In the genomic region with DNA sequence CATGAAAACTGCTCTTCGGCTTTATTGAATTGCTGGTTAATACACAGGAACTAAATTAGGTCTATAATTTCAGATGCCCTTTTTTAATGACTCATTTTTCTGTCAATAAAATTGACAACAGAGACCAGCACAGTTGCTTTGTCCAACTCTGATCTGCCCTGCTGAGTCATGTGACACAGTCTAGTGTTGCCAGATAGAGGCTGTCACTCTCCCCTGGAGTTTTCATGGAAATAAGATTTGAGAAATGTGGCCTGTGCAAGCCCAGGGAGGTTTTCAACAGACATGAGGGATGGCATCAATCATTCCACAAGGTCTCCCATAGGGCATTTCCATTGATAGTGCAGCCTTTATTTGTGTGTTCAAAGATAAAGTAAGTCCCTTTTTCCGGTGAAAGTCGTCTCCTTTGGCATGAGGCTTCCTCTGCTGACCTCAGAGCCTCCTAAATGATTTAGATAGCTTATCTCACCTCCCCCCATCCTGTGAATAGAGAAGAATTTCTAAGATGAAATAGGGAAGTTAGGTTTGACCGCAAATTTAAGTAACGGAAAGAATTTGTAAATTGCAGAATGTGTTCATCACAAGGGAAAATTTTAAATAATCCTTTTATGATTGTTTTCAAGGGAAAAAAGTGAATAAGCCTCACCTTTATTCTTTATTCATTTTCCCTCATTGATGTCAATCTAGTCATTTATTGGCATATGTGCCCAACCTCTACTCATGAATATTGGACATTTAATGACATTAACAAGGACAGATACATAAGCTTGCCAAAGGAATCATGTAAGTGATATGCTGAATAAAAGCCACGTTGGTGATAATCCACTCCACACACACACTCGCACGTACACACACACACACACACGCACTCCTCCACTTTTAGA, we compare ENCODE assay signal across 11 cellular contexts.
DNase-seq lines count a peak whose midpoint lies in the region; ATAC-seq, FAIRE-seq and TF ChIP-seq lines count a peak whose summit lies in the region.
"Had no signal": no experiment of that assay in that cellular context is flagged by ENCODE, and none has a peak within 500 bp of the region (broad histone marks: within the 10 kb centered on the region; RNA-seq: fewer than 3 reads in every experiment).

No MANE protein-coding gene starts in this region.

- ATAC-seq in GM21529 (IDR thresholded peaks at IDR 0.05; ENCODE audit: unreplicated experiment), result no peak

- H4K20me1 ChIP-seq in smooth muscle cell (ENCODE audit: low read depth), result no peaks in the 10 kb centered on the region

- H3K9me3 ChIP-seq in smooth muscle cell (replicated peaks; ENCODE audit: low read depth), result no peaks in the 10 kb centered on the region

- peak; percentile 2 for DNase-seq in DMS53 (lab: John Stamatoyannopoulos, UW)
- no peak for DNase-seq in DMS53 treated with DMSO at 0.1 percent for 48 hours (lab: John Stamatoyannopoulos, UW; ENCODE audit: unreplicated experiment)
- peak; percentile 97 for DNase-seq in NB4 (ENCODE audit: low read depth)
- no peak for DNase-seq in bronchial epithelial cell (ENCODE audit: low read depth)
- DNase-seq in smooth muscle cell (lab: John Stamatoyannopoulos, UW; ENCODE audit: unreplicated experiment), result no peak
- no peak for DNase-seq in brain microvascular endothelial cell
- DNase-seq in H54 (ENCODE audit: insufficient read length, low spot score), result no peak
- DNase-seq: central memory CD4-positive, alpha-beta T cell; NK-92 treated with Interleukin-12 subunit alpha and Interleukin-12 subunit beta, amount 100 ng/mL, for 24 hours had no signal

- no peak overlapping the region for H3K9ac ChIP-seq in smooth muscle cell (ENCODE audit: low read depth)

- peak overlapping the region; percentile 28 for H3K4me2 ChIP-seq in smooth muscle cell

- no peak for TF ChIP-seq POLR2A in NB4 (IDR thresholded peaks at IDR 0.05; ENCODE audit: extremely low read depth, insufficient read length)
- no peak for TF ChIP-seq POLR2A in H54 (IDR thresholded peaks at IDR 0.05; ENCODE audit: low read depth, low read length)

- TF ChIP-seq CTCF in NB4 (IDR thresholded peaks at IDR 0.05; ENCODE audit: low read depth, low read length), result no peak
- no peak for TF ChIP-seq CTCF in bronchial epithelial cell (IDR thresholded peaks at IDR 0.05; ENCODE audit: insufficient read depth, low read length, severe bottlenecking)
- TF ChIP-seq CTCF in smooth muscle cell (IDR thresholded peaks at IDR 0.05; ENCODE audit: borderline replicate concordance, insufficient read depth, poor library complexity, severe bottlenecking), result no peak
- TF ChIP-seq CTCF in brain microvascular endothelial cell (IDR thresholded peaks at IDR 0.05; ENCODE audit: low read depth, low read length, missing control alignments), result no peak

- FAIRE-seq in bronchial epithelial cell (lab: Jason Lieb, UNC) (peak; percentile 55), H54 (lab: Jason Lieb, UNC) (no peak)

- peaks cover 5% of the 10 kb centered on the region for H3K4me1 ChIP-seq in smooth muscle cell (ENCODE audit: low read depth)

- H3K4me3 ChIP-seq in NB4 (ENCODE audit: low read depth, low read length) (peak overlapping the region; percentile 40), bronchial epithelial cell (ENCODE audit: low read depth, low read length) (no peak overlapping the region), smooth muscle cell (no peak overlapping the region), brain microvascular endothelial cell (ENCODE audit: low read depth, low read length) (no peak overlapping the region)

- H3F3A ChIP-seq in smooth muscle cell (ENCODE audit: low read depth), result no peaks in the 10 kb centered on the region

- no peaks in the 10 kb centered on the region for H3K79me2 ChIP-seq in smooth muscle cell (ENCODE audit: low read depth)

- in situ Hi-C loops in brain microvascular endothelial cell (cut with HindIII; ENCODE audit: low pct_ligation_motif_present, low sequenced_read_pairs), result no loop called here

- H3K27ac ChIP-seq in smooth muscle cell (ENCODE audit: low read depth) (peak overlapping the region; percentile 8), brain microvascular endothelial cell (no peak overlapping the region)
- H3K27ac ChIP-seq: 22Rv1 had no signal

- no peaks in the 10 kb centered on the region for H3K27me3 ChIP-seq in bronchial epithelial cell (ENCODE audit: control insufficient read depth, insufficient read depth, low read length)
- no peaks in the 10 kb centered on the region for H3K27me3 ChIP-seq in smooth muscle cell (ENCODE audit: low read depth)
- no peaks in the 10 kb centered on the region for H3K27me3 ChIP-seq in brain microvascular endothelial cell (replicated peaks)

- no peak overlapping the region for H2AFZ ChIP-seq in smooth muscle cell (ENCODE audit: low read depth)

- 42% methylated on average over 9 of the region's 9 CpGs for WGBS in smooth muscle cell (ENCODE audit: low lambda C conversion rate)

- H3K36me3 ChIP-seq in bronchial epithelial cell (ENCODE audit: control insufficient read depth, insufficient read depth, low read length), result no peaks in the 10 kb centered on the region
- H3K36me3 ChIP-seq in smooth muscle cell (ENCODE audit: low read depth), result no peaks in the 10 kb centered on the region
- H3K36me3 ChIP-seq in brain microvascular endothelial cell (replicated peaks), result no peaks in the 10 kb centered on the region

Comparison
In these comparisons a context has a peak if more than half of its experiments do, and no peak if none do; other contexts are left out.
1. DNase-seq: peak in DMS53 (single experiment) and NB4 (single experiment); none in DMS53 treated with DMSO at 0.1 percent for 48 hours (single experiment), bronchial epithelial cell (single experiment), smooth muscle cell (single experiment), brain microvascular endothelial cell (single experiment) and H54 (single experiment).